ENCODE assay signal across 14 cellular contexts in genomic region chr4:126123933-126124332, GRCh38.
"Had no signal": no experiment of that assay in that cellular context is flagged by ENCODE, and none has a peak within 500 bp of the region (broad histone marks: within the 10 kb centered on the region; RNA-seq: fewer than 3 reads in every experiment).

No MANE protein-coding gene starts in this region.

- H3K4me3 ChIP-seq: esophagus muscularis mucosa, lung had no signal

- ATAC-seq: left cardiac atrium; naive thymus-derived CD8-positive, alpha-beta T cell; right cardiac atrium had no signal

- H3K27me3 Mint-ChIP-seq: activated naive CD4-positive, alpha-beta T cell treated with anti-CD3 and anti-CD28 coated beads, Interleukin-2, amount 50 U/mL, for 24 hours; naive thymus-derived CD8-positive, alpha-beta T cell; progenitor cell of endocrine pancreas had no signal

- H3K4me1 Mint-ChIP-seq: activated naive CD4-positive, alpha-beta T cell treated with anti-CD3 and anti-CD28 coated beads, Interleukin-2, amount 50 U/mL, for 24 hours; immature natural killer cell; naive thymus-derived CD8-positive, alpha-beta T cell had no signal

- DNase-seq: activated CD4-positive, CD25-positive, alpha-beta regulatory T cell; immature natural killer cell; left cardiac atrium; naive thymus-derived CD8-positive, alpha-beta T cell; right cardiac atrium; stimulated activated CD4-positive, alpha-beta T cell treated with anti-CD3 and anti-CD28 coated beads, Interleukin-2, amount 100 ng/mL, for 24 hours; stimulated activated naive CD4-positive, alpha-beta T cell; substantia nigra; trophoblast cell had no signal

- H3K27me3 ChIP-seq: esophagus muscularis mucosa had no signal

- H3K9me3 ChIP-seq: esophagus muscularis mucosa had no signal

- H3K36me3 Mint-ChIP-seq: activated naive CD4-positive, alpha-beta T cell treated with anti-CD3 and anti-CD28 coated beads, Interleukin-2, amount 50 U/mL, for 24 hours; immature natural killer cell had no signal

- H3K27ac Mint-ChIP-seq: activated naive CD4-positive, alpha-beta T cell treated with anti-CD3 and anti-CD28 coated beads, Interleukin-2, amount 50 U/mL, for 24 hours; immature natural killer cell; naive thymus-derived CD8-positive, alpha-beta T cell; progenitor cell of endocrine pancreas; T-helper 1 cell treated with Interleukin-12 subunit alpha and Interleukin-12 subunit beta and Interleukin-4 antibody, amounts not matched to agents 30 μg/mL and 1 μg/mL, for 36 hours had no signal

- H3K36me3 ChIP-seq: esophagus muscularis mucosa had no signal

- H3K9me3 Mint-ChIP-seq: activated naive CD4-positive, alpha-beta T cell treated with anti-CD3 and anti-CD28 coated beads, Interleukin-2, amount 50 U/mL, for 24 hours had no signal

- H3K27ac ChIP-seq: esophagus muscularis mucosa had no signal

- H3K4me3 Mint-ChIP-seq: activated naive CD4-positive, alpha-beta T cell treated with anti-CD3 and anti-CD28 coated beads, Interleukin-2, amount 50 U/mL, for 24 hours; immature natural killer cell; naive thymus-derived CD8-positive, alpha-beta T cell; T-helper 1 cell treated with Interleukin-12 subunit alpha and Interleukin-12 subunit beta and Interleukin-4 antibody, amounts not matched to agents 30 μg/mL and 1 μg/mL, for 36 hours had no signal
